1 cellular context compared by ENCODE assay signal in genomic region chr9:128102861-128103588, GRCh38.
A peak's percentile ranks its signal among the peaks of the same experiment; 100 is the strongest.
TF ChIP-seq lines count a peak whose summit lies in the region.

No MANE protein-coding gene starts in this region.

TF ChIP-seq in HepG2, 621 proteins besides CTCF, POLR2A, EP300 and RAD21 (continued from another document and continues in another):
- TF ChIP-seq BRCA1 (CRISPR knock-in tag; IDR thresholded peaks at IDR 0.05) (peak; percentile 88; the same call in 1 of the 2 replicates), RFXANK (CRISPR knock-in tag; IDR thresholded peaks at IDR 0.05) (peak; percentile 88), ZNF24 (IDR thresholded peaks at IDR 0.05) (no peak), PAWR (CRISPR knock-in tag; IDR thresholded peaks at IDR 0.05; ENCODE audit: borderline replicate concordance) (no peak; the same call in 1 of the 2 replicates), GLMP (CRISPR knock-in tag; IDR thresholded peaks at IDR 0.05; ENCODE audit: borderline replicate concordance) (no peak), ZNF10 (CRISPR knock-in tag; IDR thresholded peaks at IDR 0.05; ENCODE audit: borderline replicate concordance, low read depth) (no peak), KAT7 (CRISPR knock-in tag; IDR thresholded peaks at IDR 0.05; ENCODE audit: borderline replicate concordance) (peak; percentile 78; the same call in 1 of the 2 replicates), ZNF101 (CRISPR knock-in tag; IDR thresholded peaks at IDR 0.05; ENCODE audit: borderline replicate concordance, low read depth) (no peak), BHLHE40 (IDR thresholded peaks at IDR 0.05; ENCODE audit: low read length) (peak; percentile 97), SNAPC4 (CRISPR knock-in tag; IDR thresholded peaks at IDR 0.05) (peak; percentile 73; the same call in 1 of the 2 replicates), ZNF563 (CRISPR knock-in tag; IDR thresholded peaks at IDR 0.05) (peak; percentile 98), MED1 (CRISPR knock-in tag; IDR thresholded peaks at IDR 0.05) (peak; percentile 98), HCFC1 (IDR thresholded peaks at IDR 0.05; ENCODE audit: low read depth, low read length) (no peak), NFE2L2 (IDR thresholded peaks at IDR 0.05; ENCODE audit: low read length) (no peak), PBX3 (CRISPR knock-in tag; IDR thresholded peaks at IDR 0.05; ENCODE audit: borderline replicate concordance) (no peak), ZNF672 (CRISPR knock-in tag; IDR thresholded peaks at IDR 0.05) (0 out of 2 replicates have a peak, but pooled peaks have one; percentile 37), GPBP1L1 (CRISPR knock-in tag; IDR thresholded peaks at IDR 0.05) (no peak), ZNF142 (CRISPR knock-in tag; IDR thresholded peaks at IDR 0.05) (no peak), ZNF580 (CRISPR knock-in tag; IDR thresholded peaks at IDR 0.05; ENCODE audit: borderline replicate concordance, low read depth) (peak; percentile 92; the same call in 1 of the 2 replicates), ZNF691 (CRISPR knock-in tag; IDR thresholded peaks at IDR 0.05; ENCODE audit: borderline replicate concordance, low read depth) (peak; percentile 95), GATAD1 (CRISPR knock-in tag; IDR thresholded peaks at IDR 0.05) (peak; percentile 77), GTF3A (CRISPR knock-in tag; conservative IDR thresholded peaks at IDR 0.05) (no peak), ZSCAN5A (CRISPR knock-in tag; IDR thresholded peaks at IDR 0.05; ENCODE audit: borderline replicate concordance) (no peak)
- TF ChIP-seq, protein P1, sequence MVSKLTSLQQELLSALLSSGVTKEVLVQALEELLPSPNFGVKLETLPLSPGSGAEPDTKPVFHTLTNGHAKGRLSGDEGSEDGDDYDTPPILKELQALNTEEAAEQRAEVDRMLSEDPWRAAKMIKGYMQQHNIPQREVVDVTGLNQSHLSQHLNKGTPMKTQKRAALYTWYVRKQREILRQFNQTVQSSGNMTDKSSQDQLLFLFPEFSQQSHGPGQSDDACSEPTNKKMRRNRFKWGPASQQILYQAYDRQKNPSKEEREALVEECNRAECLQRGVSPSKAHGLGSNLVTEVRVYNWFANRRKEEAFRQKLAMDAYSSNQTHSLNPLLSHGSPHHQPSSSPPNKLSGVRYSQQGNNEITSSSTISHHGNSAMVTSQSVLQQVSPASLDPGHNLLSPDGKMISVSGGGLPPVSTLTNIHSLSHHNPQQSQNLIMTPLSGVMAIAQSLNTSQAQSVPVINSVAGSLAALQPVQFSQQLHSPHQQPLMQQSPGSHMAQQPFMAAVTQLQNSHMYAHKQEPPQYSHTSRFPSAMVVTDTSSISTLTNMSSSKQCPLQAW (CRISPR knock-in tag; IDR thresholded peaks at IDR 0.05) = peak; percentile 94
- TF ChIP-seq, protein P2, sequence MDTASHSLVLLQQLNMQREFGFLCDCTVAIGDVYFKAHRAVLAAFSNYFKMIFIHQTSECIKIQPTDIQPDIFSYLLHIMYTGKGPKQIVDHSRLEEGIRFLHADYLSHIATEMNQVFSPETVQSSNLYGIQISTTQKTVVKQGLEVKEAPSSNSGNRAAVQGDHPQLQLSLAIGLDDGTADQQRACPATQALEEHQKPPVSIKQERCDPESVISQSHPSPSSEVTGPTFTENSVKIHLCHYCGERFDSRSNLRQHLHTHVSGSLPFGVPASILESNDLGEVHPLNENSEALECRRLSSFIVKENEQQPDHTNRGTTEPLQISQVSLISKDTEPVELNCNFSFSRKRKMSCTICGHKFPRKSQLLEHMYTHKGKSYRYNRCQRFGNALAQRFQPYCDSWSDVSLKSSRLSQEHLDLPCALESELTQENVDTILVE (CRISPR knock-in tag; IDR thresholded peaks at IDR 0.05) = peak; percentile 91
- TF ChIP-seq, protein P3, sequence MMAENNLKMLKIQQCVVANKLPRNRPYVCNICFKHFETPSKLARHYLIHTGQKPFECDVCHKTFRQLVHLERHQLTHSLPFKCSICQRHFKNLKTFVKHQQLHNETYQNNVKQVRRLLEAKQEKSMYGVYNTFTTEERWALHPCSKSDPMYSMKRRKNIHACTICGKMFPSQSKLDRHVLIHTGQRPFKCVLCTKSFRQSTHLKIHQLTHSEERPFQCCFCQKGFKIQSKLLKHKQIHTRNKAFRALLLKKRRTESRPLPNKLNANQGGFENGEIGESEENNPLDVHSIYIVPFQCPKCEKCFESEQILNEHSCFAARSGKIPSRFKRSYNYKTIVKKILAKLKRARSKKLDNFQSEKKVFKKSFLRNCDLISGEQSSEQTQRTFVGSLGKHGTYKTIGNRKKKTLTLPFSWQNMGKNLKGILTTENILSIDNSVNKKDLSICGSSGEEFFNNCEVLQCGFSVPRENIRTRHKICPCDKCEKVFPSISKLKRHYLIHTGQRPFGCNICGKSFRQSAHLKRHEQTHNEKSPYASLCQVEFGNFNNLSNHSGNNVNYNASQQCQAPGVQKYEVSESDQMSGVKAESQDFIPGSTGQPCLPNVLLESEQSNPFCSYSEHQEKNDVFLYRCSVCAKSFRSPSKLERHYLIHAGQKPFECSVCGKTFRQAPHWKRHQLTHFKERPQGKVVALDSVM (CRISPR knock-in tag; IDR thresholded peaks at IDR 0.05) = peak; percentile 79
